Comparison of ENCODE assay signal across 29 cellular contexts in the genomic region with DNA sequence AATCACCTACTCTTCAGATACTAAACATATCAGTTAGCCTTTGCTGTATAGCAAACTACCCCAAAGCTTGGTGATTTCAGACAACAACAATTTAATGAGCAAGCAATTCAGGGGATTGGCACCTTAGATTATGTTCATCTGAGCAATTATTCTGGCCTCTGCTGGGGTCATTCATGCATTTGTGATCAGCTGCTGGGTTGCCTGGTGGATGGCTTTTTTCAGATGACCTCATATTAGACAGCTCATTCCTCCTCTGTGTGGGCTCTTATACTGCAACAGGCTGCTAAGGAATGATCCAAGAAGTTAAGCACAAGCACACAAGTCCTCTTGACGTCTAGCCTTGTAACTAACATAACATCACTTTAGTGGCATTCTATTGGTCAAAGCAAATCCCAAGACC.
"Had no signal": no experiment of that assay in that cellular context is flagged by ENCODE, and none has a peak within 500 bp of the region (broad histone marks: within the 10 kb centered on the region; RNA-seq: fewer than 3 reads in every experiment).

No MANE protein-coding gene starts in this region.

- H3K9me3 ChIP-seq: adrenal gland had no signal

- H3K27ac Mint-ChIP-seq: activated B cell treated with CpG ODN at 0.5 μM for 24 hours; activated CD4-positive, alpha-beta T cell treated with anti-CD3 and anti-CD28 coated beads, Interleukin-2, amount 10 ng/mL, durations not matched to agents 24 days and 14 days; activated naive CD4-positive, alpha-beta T cell treated with anti-CD3 and anti-CD28 coated beads, Interleukin-2, amount 10 ng/mL, durations not matched to agents 7 days and 5 days; activated naive CD8-positive, alpha-beta T cell treated with anti-CD3 and anti-CD28 coated beads, Interleukin-2, amount 10 ng/mL, durations not matched to agents 7 days and 5 days; brain; T-cell had no signal

- H3K4me3 ChIP-seq: adrenal gland, cardiac muscle cell, K562, SK-N-MC had no signal

- H3K4me1 ChIP-seq: adrenal gland had no signal

- H3K9me3 Mint-ChIP-seq: activated B cell treated with CpG ODN at 0.5 μM for 24 hours; activated T-cell treated with anti-CD3 and anti-CD28 coated beads, Interleukin-2, amount 50 U/mL, for 4 hours; T-cell had no signal

- ATAC-seq: activated T-cell treated with anti-CD3 and anti-CD28 coated beads, Interleukin-2, amount 50 U/mL, for 4 hours; K562; Right ventricle myocardium inferior; T-cell had no signal

- H3K36me3 ChIP-seq: adrenal gland, cardiac muscle cell had no signal

- DNase-seq: activated B cell treated with CpG ODN at 0.5 μM for 24 hours; activated CD4-positive, alpha-beta T cell treated with anti-CD3 and anti-CD28 coated beads for 1 hour; activated CD4-positive, alpha-beta T cell treated with anti-CD3 and anti-CD28 coated beads, Interleukin-2, amount 10 ng/mL, durations not matched to agents 24 days and 14 days; activated CD4-positive, alpha-beta T cell treated with anti-CD3 and anti-CD28 coated beads, Interleukin-2, amount 50 U/mL, for 48 hours; activated gamma-delta T cell; activated naive CD4-positive, alpha-beta T cell treated with anti-CD3 and anti-CD28 coated beads, Interleukin-2, amount 10 ng/mL, durations not matched to agents 7 days and 5 days; activated naive CD8-positive, alpha-beta T cell treated with anti-CD3 and anti-CD28 coated beads, Interleukin-2, amount 10 ng/mL, durations not matched to agents 7 days and 5 days; activated T-cell treated with anti-CD3 and anti-CD28 coated beads, Interleukin-2, amount 50 U/mL, for 4 hours; adrenal gland; aorta; Karpas-422; NCI-H1048; NCI-H2029; NCI-H2107; NCI-H2171 treated with DMSO at 0.1 percent for 48 hours; NCI-H345; NCI-H510A; NCI-H526 treated with DMSO at 0.1 percent for 48 hours; NCI-H82; RPMI8226; T-cell; T-helper 2 cell; T1000 had no signal

- H3K4me3 Mint-ChIP-seq: activated B cell treated with CpG ODN at 0.5 μM for 24 hours; activated CD4-positive, alpha-beta T cell treated with anti-CD3 and anti-CD28 coated beads, Interleukin-2, amount 10 ng/mL, durations not matched to agents 24 days and 14 days; activated naive CD4-positive, alpha-beta T cell treated with anti-CD3 and anti-CD28 coated beads, Interleukin-2, amount 10 ng/mL, durations not matched to agents 7 days and 5 days; activated naive CD8-positive, alpha-beta T cell treated with anti-CD3 and anti-CD28 coated beads, Interleukin-2, amount 10 ng/mL, durations not matched to agents 7 days and 5 days; activated T-cell treated with anti-CD3 and anti-CD28 coated beads, Interleukin-2, amount 50 U/mL, for 4 hours; brain; T-cell had no signal

- H3K36me3 Mint-ChIP-seq: brain, T-cell had no signal

- FAIRE-seq: K562, TTC549 had no signal

- H3K27me3 Mint-ChIP-seq: activated B cell treated with CpG ODN at 0.5 μM for 24 hours; activated CD4-positive, alpha-beta T cell treated with anti-CD3 and anti-CD28 coated beads, Interleukin-2, amount 10 ng/mL, durations not matched to agents 24 days and 14 days; activated naive CD8-positive, alpha-beta T cell treated with anti-CD3 and anti-CD28 coated beads, Interleukin-2, amount 10 ng/mL, durations not matched to agents 7 days and 5 days; brain; T-cell had no signal

- H3K27me3 ChIP-seq: adrenal gland, cardiac muscle cell had no signal

- H3K27ac ChIP-seq: adrenal gland, cardiac muscle cell, SK-N-MC had no signal
